In genomic region chr5:131262953-131263541, GRCh38 we compare ENCODE assay signal across 7 cellular contexts. TPM values are rescaled to one million over a fixed set of nuclear protein-coding genes. Genes with fewer than 3 reads are reported as not detected.
DNase-seq lines count a peak whose midpoint lies in the region; ATAC-seq, FAIRE-seq and TF ChIP-seq lines count a peak whose summit lies in the region.

No MANE protein-coding gene starts in this region.

- ATAC-seq in GM21529 (IDR thresholded peaks at IDR 0.05; ENCODE audit: unreplicated experiment): peak; percentile 10
- ATAC-seq in thoracic aorta (ENCODE audit: insufficient number of reproducible peaks, low FRiP score, low read depth): no peak

- H3K27ac ChIP-seq in liver (ENCODE audit: low read depth in 1 of 2, low read length in 2 of 2) (peak overlapping the region; percentile 54 to 91), thoracic aorta (peak overlapping the region in 1 of 2 donors; percentile 17)

- peak; percentile 66 for FAIRE-seq in GM12891 (lab: Jason Lieb, UNC)

- DNase-seq in GM12891 (ENCODE audit: insufficient read length, low spot score): no peak
- DNase-seq in Kasumi-1 (lab: John Stamatoyannopoulos, UW): peak; percentile 28 to 48
- no peak for DNase-seq in astrocyte of the cerebellum (ENCODE audit: low read depth)
- DNase-seq in thoracic aorta (ENCODE audit: low spot score): no peak
- DNase-seq in stimulated activated CD4-positive, alpha-beta T cell treated with anti-CD3 and anti-CD28 coated beads, Interleukin-2, amount 100 ng/mL, for 24 hours: no peak

- TF ChIP-seq CTCF in astrocyte of the cerebellum (IDR thresholded peaks at IDR 0.05; ENCODE audit: low read depth, low read length, missing control alignments) (no peak), liver (IDR thresholded peaks at IDR 0.05; ENCODE audit: low read depth, low read length, missing input control) (no peak), thoracic aorta (IDR thresholded peaks at IDR 0.05) (no peak)

- in situ Hi-C loops in astrocyte of the cerebellum (cut with HindIII; ENCODE audit: low sequenced_read_pairs): loop anchor here (25.0 kb wide), 1 partner anchor 149 kb away; no protein-coding TSS in a partner anchor

- H3K27me3 ChIP-seq in liver (ENCODE audit: control insufficient read depth in 4 of 4, insufficient read depth in 4 of 4, low read length in 3 of 4): no peaks in the 10 kb centered on the region
- H3K27me3 ChIP-seq in thoracic aorta (replicated peaks; ENCODE audit: insufficient read depth): no peaks in the 10 kb centered on the region

- H3K9me3 ChIP-seq in liver (ENCODE audit: control insufficient read depth in 4 of 4, low read length in 3 of 4) (no peaks in the 10 kb centered on the region), thoracic aorta (no peaks in the 10 kb centered on the region)

- H3K4me1 ChIP-seq in liver (ENCODE audit: control insufficient read depth in 4 of 4, insufficient read depth in 4 of 4, low read length in 3 of 4): peaks cover 3 to 15% (median 7%) of the 10 kb centered on the region in 4 donors
- peaks cover 9 to 24% of the 10 kb centered on the region in 2 donors for H3K4me1 ChIP-seq in thoracic aorta (ENCODE audit: control insufficient read depth in 1 of 2, low read depth in 2 of 2)

- H3K36me3 ChIP-seq in liver (ENCODE audit: control insufficient read depth in 4 of 4, insufficient read depth in 3 of 4, low read depth in 1 of 4, low read length in 3 of 4) (peaks cover 0 to 1% (median 0%) of the 10 kb centered on the region in 4 donors), thoracic aorta (no peaks in the 10 kb centered on the region)

- peak; percentile 41 for TF ChIP-seq POLR2A in GM12891 (IDR thresholded peaks at IDR 0.05; ENCODE audit: low read depth, low read length)

- TF ChIP-seq RAD21 in liver (IDR thresholded peaks at IDR 0.05): no peak

- WGBS in liver: 20% methylated on average over 10 of the region's 10 CpGs

- H3K4me3 ChIP-seq in astrocyte of the cerebellum (ENCODE audit: low read depth, low read length) (peak overlapping the region; percentile 98), liver (ENCODE audit: low read depth in 1 of 3, low read length in 3 of 3) (peak overlapping the region; percentile 87 to 99 (median 93)), thoracic aorta (peak overlapping the region; percentile 99)

- peak overlapping the region; percentile 20 to 66 for H3K9ac ChIP-seq in liver (ENCODE audit: low read depth in 1 of 2, low read length in 2 of 2)

TF ChIP-seq in GM12891, 5 proteins besides CTCF, POLR2A, EP300 and RAD21:
- TF ChIP-seq POLR2AphosphoS5 (IDR thresholded peaks at IDR 0.05; ENCODE audit: low read depth, low read length) (no peak), TAF1 (IDR thresholded peaks at IDR 0.05; ENCODE audit: low read depth, low read length) (0 out of 2 replicates have a peak, but pooled peaks have one; percentile 20), PAX5 (IDR thresholded peaks at IDR 0.05; ENCODE audit: insufficient read depth, low read length, severe bottlenecking) (no peak), SPI1 (IDR thresholded peaks at IDR 0.05; ENCODE audit: low read depth, low read length) (peak; percentile 29; the same call in 1 of the 2 replicates), POU2F2 (IDR thresholded peaks at IDR 0.05; ENCODE audit: low read depth, low read length) (no peak)

TF ChIP-seq in liver, 16 proteins besides CTCF, POLR2A, EP300 and RAD21:
- TF ChIP-seq JUND (IDR thresholded peaks at IDR 0.05) (no peak), HNF4A (conservative IDR thresholded peaks at IDR 0.05) (no peak), NR2F2 (IDR thresholded peaks at IDR 0.05) (no peak), SP1 (IDR thresholded peaks at IDR 0.05) (no peak)
- TF ChIP-seq, protein P1, sequence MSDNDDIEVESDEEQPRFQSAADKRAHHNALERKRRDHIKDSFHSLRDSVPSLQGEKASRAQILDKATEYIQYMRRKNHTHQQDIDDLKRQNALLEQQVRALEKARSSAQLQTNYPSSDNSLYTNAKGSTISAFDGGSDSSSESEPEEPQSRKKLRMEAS (IDR thresholded peaks at IDR 0.05): no peak

RNA-seq across cellular contexts. Expression of gene CDC42SE2, which starts 0.8 kb away (rescaled TPM):
- polyA plus RNA-seq in GM12891 (2012; ENCODE audit: low read depth, missing spikeins): 54.8 TPM
- total RNA-seq in liver (10 to 100 TPM; 20.1 to 31.7 TPM), thoracic aorta (10 to 100 TPM; 20.3 to 38.0 TPM)
- 10 to 100 TPM in 1 of 2 donors, 1 to 10 TPM in 1; 7.8 to 13.9 TPM for polyA plus RNA-seq in liver

Comparison
In these comparisons a context has a peak if more than half of its experiments do, and no peak if none do; other contexts are left out.
1. DNase-seq: peak in Kasumi-1 (2 of 2); none in GM12891 (single experiment), astrocyte of the cerebellum (single experiment), thoracic aorta (single experiment) and stimulated activated CD4-positive, alpha-beta T cell treated with anti-CD3 and anti-CD28 coated beads, Interleukin-2, amount 100 ng/mL, for 24 hours (0 of 2).
2. Peak in every context shown above with its lines, with median percentiles within 50 percentile points of each other: H3K4me3 ChIP-seq.